ENCODE assay signal across 24 cellular contexts in genomic region chr5:159459132-159459627, GRCh38.
DNase-seq lines count a peak whose midpoint lies in the region; ATAC-seq, FAIRE-seq and TF ChIP-seq lines count a peak whose summit lies in the region.
"Had no signal": no experiment of that assay in that cellular context is flagged by ENCODE, and none has a peak within 500 bp of the region (broad histone marks: within the 10 kb centered on the region; RNA-seq: fewer than 3 reads in every experiment).

No MANE protein-coding gene starts in this region.

- POLR2A ChIA-PET in IMR-90 (lab: Charles Lee; ENCODE audit: unreplicated experiment) = no interaction called here
- POLR2A ChIA-PET in GM12878 (lab: Charles Lee) = interaction anchor here (0.5 to 1.3 kb wide), 4 partner anchors 52 to 643 kb away, joined by 3 to 4 read pairs (median 3); no protein-coding TSS in a partner anchor

- H3K9ac ChIP-seq in IMR-90 (ENCODE audit: low read depth, low read length) = no peak overlapping the region
- peak overlapping the region; percentile 17; the same call in 1 of the 2 replicates for H3K9ac ChIP-seq in GM12878 (ENCODE audit: control insufficient read depth, insufficient read depth, low read length)

- RAD21 ChIA-PET in GM12878 (lab: Charles Lee; ENCODE audit: unreplicated experiment) = interaction anchor here (1.0 to 5.9 kb wide), 5 partner anchors 31 to 460 kb away, joined by 3 to 45 read pairs (median 38); no protein-coding TSS in a partner anchor

- peak overlapping the region; percentile 25 for H2AK9ac ChIP-seq in IMR-90 (replicated peaks; ENCODE audit: low read depth, low read length, poor library complexity)

- ATAC-seq in natural killer cell treated with Interleukin-12 subunit alpha and Interleukin-12 subunit beta and Interleukin-15 and Interleukin-18, amount 100 ng/mL, for 72 hours = no peak
- ATAC-seq in natural killer cell (no peak), IMR-90 (ENCODE audit: low read depth) (no peak), GM12878 (peak; percentile 17), HG03108 (IDR thresholded peaks at IDR 0.05; ENCODE audit: unreplicated experiment) (no peak)
- ATAC-seq: gastrocnemius medialis, right lobe of liver had no signal

- peak overlapping the region; percentile 77 for H3K4ac ChIP-seq in IMR-90 (ENCODE audit: low read depth, low read length)

- H3K36me3 ChIP-seq in IMR-90 (ENCODE audit: control insufficient read depth, insufficient read depth, low read length) (no peaks in the 10 kb centered on the region), GM12878 (ENCODE audit: control insufficient read depth in 2 of 2, insufficient read depth in 2 of 2, low read length in 1 of 2) (no peaks in the 10 kb centered on the region)
- H3K36me3 ChIP-seq: ascending aorta, gastrocnemius medialis, right lobe of liver had no signal

- H2BK20ac ChIP-seq in IMR-90 (ENCODE audit: low read depth, low read length) = peak overlapping the region; percentile 73

- no peaks in the 10 kb centered on the region for H3K9me3 ChIP-seq in IMR-90 (ENCODE audit: control insufficient read depth, insufficient read depth, low read length)
- H3K9me3 ChIP-seq in GM12878 (replicated peaks; ENCODE audit: control insufficient read depth, insufficient read depth, low read length) = no peaks in the 10 kb centered on the region; the same call in 2 of the 3 replicates
- H3K9me3 ChIP-seq: ascending aorta, gastrocnemius medialis, right lobe of liver had no signal

- no peak overlapping the region for H3K4me2 ChIP-seq in IMR-90 (ENCODE audit: low read depth, low read length)
- peak overlapping the region; percentile 64 for H3K4me2 ChIP-seq in GM12878 (ENCODE audit: control insufficient read depth, insufficient read depth)

- H3K56ac ChIP-seq in IMR-90 (ENCODE audit: extremely low read depth, insufficient read depth, low read length) = no peak overlapping the region; the same call in 1 of the 2 replicates

- H4K5ac ChIP-seq in IMR-90 (ENCODE audit: low read depth, low read length) = no peak overlapping the region

- H2BK120ac ChIP-seq in IMR-90 (ENCODE audit: low read depth, low read length) = peak overlapping the region; percentile 67

- H2AFZ ChIP-seq in IMR-90 (replicated peaks; ENCODE audit: low read length, poor library complexity) (no peak overlapping the region), GM12878 (ENCODE audit: control insufficient read depth, low read depth, low read length) (no peak overlapping the region)

- TF ChIP-seq EP300 in GM12878 (IDR thresholded peaks at IDR 0.05; ENCODE audit: borderline replicate concordance in 1 of 2, control insufficient read depth in 1 of 2, low read depth in 2 of 2, low read length in 2 of 2) = no peak

- H3K27me3 ChIP-seq in IMR-90 (ENCODE audit: control insufficient read depth, insufficient read depth, low read length) = no peaks in the 10 kb centered on the region
- no peaks in the 10 kb centered on the region for H3K27me3 ChIP-seq in GM12878 (replicated peaks in 1 of 2; ENCODE audit: control insufficient read depth in 2 of 2, insufficient read depth in 2 of 2, low read length in 1 of 2)
- H3K27me3 ChIP-seq: ascending aorta, gastrocnemius medialis, right lobe of liver had no signal

- H3K79me2 ChIP-seq in GM12878 (ENCODE audit: control insufficient read depth, insufficient read depth, low read length) = no peaks in the 10 kb centered on the region

- H4K91ac ChIP-seq in IMR-90 (ENCODE audit: insufficient read depth, low read depth, low read length) = peak overlapping the region; percentile 66

- H4K8ac ChIP-seq in IMR-90 (ENCODE audit: low read depth in 2 of 2, low read length in 2 of 2) = no peak overlapping the region

- peaks cover 43% of the 10 kb centered on the region in 2 donors for H3K4me1 Mint-ChIP-seq in natural killer cell treated with Interleukin-12 subunit alpha and Interleukin-12 subunit beta and Interleukin-15 and Interleukin-18, amount 100 ng/mL, for 72 hours (ENCODE audit: low read depth in 2 of 2)
- peaks cover 0 to 5% of the 10 kb centered on the region in 2 donors for H3K4me1 Mint-ChIP-seq in natural killer cell
- peaks cover 51% of the 10 kb centered on the region for H3K4me1 Mint-ChIP-seq in stimulated activated naive CD8-positive, alpha-beta T cell treated with anti-CD3 and anti-CD28 coated beads, Interleukin-15, Interleukin-2, amounts not matched to agents 100 ng/mL and 50 ng/mL, for 24 hours (ENCODE audit: low read depth)
- H3K4me1 Mint-ChIP-seq: H9 had no signal

- peak overlapping the region; percentile 73 for H3K14ac ChIP-seq in IMR-90 (replicated peaks; ENCODE audit: low read depth, low read length)

- no peak overlapping the region for H3K4me3 ChIP-seq in IMR-90 (ENCODE audit: insufficient read depth, low read depth, low read length)
- H3K4me3 ChIP-seq in GM12878 = peak overlapping the region; percentile 44
- H3K4me3 ChIP-seq: ascending aorta, gastrocnemius medialis, right lobe of liver had no signal

- no peaks in the 10 kb centered on the region for H4K20me1 ChIP-seq in IMR-90 (ENCODE audit: insufficient read depth, low read length)
- no peaks in the 10 kb centered on the region for H4K20me1 ChIP-seq in GM12878 (ENCODE audit: control insufficient read depth, insufficient read depth)

- H3K4me1 ChIP-seq in IMR-90 (ENCODE audit: control insufficient read depth, insufficient read depth, low read length) (peaks cover 15% of the 10 kb centered on the region), GM12878 (ENCODE audit: control insufficient read depth, insufficient read depth, low read length) (peaks cover 43% of the 10 kb centered on the region)
- H3K4me1 ChIP-seq: gastrocnemius medialis, right lobe of liver had no signal

- 60% methylated on average over 1 of the region's 2 CpGs; no CpG with 5 or more reads in 1 of the 2 experiments for WGBS in IMR-90 (ENCODE audit: extremely low coverage in 2 of 2, insufficient read length in 1 of 2), 2 experiments
- 56% methylated on average over 2 of the region's 2 CpGs for WGBS in GM12878 (ENCODE audit: insufficient coverage, insufficient replicate concordance, low lambda C conversion rate, missing lambda C conversion rate)

- no peaks in the 10 kb centered on the region for H3K9me3 Mint-ChIP-seq in natural killer cell treated with Interleukin-12 subunit alpha and Interleukin-12 subunit beta and Interleukin-15 and Interleukin-18, amount 100 ng/mL, for 72 hours
- H3K9me3 Mint-ChIP-seq in natural killer cell = no peaks in the 10 kb centered on the region
- H3K9me3 Mint-ChIP-seq in stimulated activated naive CD8-positive, alpha-beta T cell treated with anti-CD3 and anti-CD28 coated beads, Interleukin-15, Interleukin-2, amounts not matched to agents 100 ng/mL and 50 ng/mL, for 24 hours = no peaks in the 10 kb centered on the region
- H3K9me3 Mint-ChIP-seq: activated naive CD4-positive, alpha-beta T cell treated with anti-CD3 and anti-CD28 coated beads, Interleukin-2, amount 50 U/mL, for 72 hours; H9 had no signal

- in situ Hi-C loops in IMR-90 (cut with MboI; ENCODE audit: low sequenced_read_pairs) = no loop called here
- in situ Hi-C loops in GM12878 (cut with MboI) = no loop called here

- H3K23ac ChIP-seq in IMR-90 (ENCODE audit: low read depth, low read length) = no peak overlapping the region

- no peak for FAIRE-seq in GM12878 (lab: Jason Lieb, UNC)

- TF ChIP-seq POLR2A in IMR-90 (IDR thresholded peaks at IDR 0.05; ENCODE audit: low read depth, low read length) = no peak
- no peak for TF ChIP-seq POLR2A in GM12878 (IDR thresholded peaks at IDR 0.05; ENCODE audit: low read depth, low read length)

- no peak overlapping the region for H3K18ac ChIP-seq in IMR-90 (ENCODE audit: low read depth, low read length)

- H2BK5ac ChIP-seq in IMR-90 (ENCODE audit: low read depth, low read length, poor library complexity, severe bottlenecking) = no peak overlapping the region

- peaks cover 7% of the 10 kb centered on the region for H3K36me3 Mint-ChIP-seq in natural killer cell treated with Interleukin-12 subunit alpha and Interleukin-12 subunit beta and Interleukin-15 and Interleukin-18, amount 100 ng/mL, for 72 hours
- no peaks in the 10 kb centered on the region for H3K36me3 Mint-ChIP-seq in natural killer cell
- no peaks in the 10 kb centered on the region for H3K36me3 Mint-ChIP-seq in stimulated activated naive CD8-positive, alpha-beta T cell treated with anti-CD3 and anti-CD28 coated beads, Interleukin-15, Interleukin-2, amounts not matched to agents 100 ng/mL and 50 ng/mL, for 24 hours (ENCODE audit: low read depth)
- H3K36me3 Mint-ChIP-seq: activated naive CD4-positive, alpha-beta T cell treated with anti-CD3 and anti-CD28 coated beads, Interleukin-2, amount 50 U/mL, for 72 hours had no signal

- SMC1A ChIA-PET in GM12878 (lab: Charles Lee; ENCODE audit: uncharacterized antibody, unreplicated experiment) = interaction anchor here (1.0 to 4.6 kb wide), 7 partner anchors 15 to 1007 kb away, joined by 3 to 38 read pairs (median 18); no protein-coding TSS in a partner anchor

- CTCF ChIA-PET in IMR-90 (lab: Yijun Ruan, JAX) = no interaction called here
- CTCF ChIA-PET in GM12878 (lab: Yijun Ruan, JAX) = interaction anchor here (1.3 to 2.9 kb wide), 4 partner anchors 17 to 126 kb away, joined by 3 to 15 read pairs (median 6); no protein-coding TSS in a partner anchor

- no peak for TF ChIP-seq RAD21 in IMR-90 (IDR thresholded peaks at IDR 0.05; ENCODE audit: low read length)
- no peak for TF ChIP-seq RAD21 in GM12878 (IDR thresholded peaks at IDR 0.05; ENCODE audit: insufficient read depth, low read depth, low read length)

- intact Hi-C loops in natural killer cell (cut with micrococcal nuclease) = no loop called here
- intact Hi-C loops in IMR-90 (cut with micrococcal nuclease) = no loop called here
- intact Hi-C loops in GM12878 (cut with micrococcal nuclease; ENCODE audit: unreplicated experiment) = loop anchor here (5.0 kb wide), 2 partner anchors 277 to 1008 kb away; no protein-coding TSS in a partner anchor

- no peaks in the 10 kb centered on the region for H3K79me1 ChIP-seq in IMR-90 (ENCODE audit: low read depth in 1 of 2, low read length in 2 of 2)

- peak overlapping the region; percentile 89 for H2BK15ac ChIP-seq in IMR-90 (ENCODE audit: low read depth, low read length)

- BruUV-seq in IMR-90 (replicated peaks; lab: Mats Ljungman, UMichigan) (no TSS peak), GM12878 (replicated peaks; lab: Mats Ljungman, UMichigan) (TSS peak; percentile 86)

- H3K27ac Mint-ChIP-seq in natural killer cell treated with Interleukin-12 subunit alpha and Interleukin-12 subunit beta and Interleukin-15 and Interleukin-18, amount 100 ng/mL, for 72 hours = peak overlapping the region; percentile 77 to 85
- H3K27ac Mint-ChIP-seq in natural killer cell = no peak overlapping the region
- H3K27ac Mint-ChIP-seq in stimulated activated naive CD8-positive, alpha-beta T cell treated with anti-CD3 and anti-CD28 coated beads, Interleukin-15, Interleukin-2, amounts not matched to agents 100 ng/mL and 50 ng/mL, for 24 hours = peak overlapping the region; percentile 93
- H3K27ac Mint-ChIP-seq: progenitor cell of endocrine pancreas had no signal

- peaks cover 8% of the 10 kb centered on the region; the same call in 1 of the 2 replicates for H3K9me1 ChIP-seq in IMR-90 (ENCODE audit: insufficient read depth, low read length)

- H2AK5ac ChIP-seq in IMR-90 (ENCODE audit: low read depth, low read length) = peak overlapping the region; percentile 95; the same call in 1 of the 2 replicates

- TF ChIP-seq CTCF in natural killer cell (IDR thresholded peaks at IDR 0.05) = no peak
- no peak for TF ChIP-seq CTCF in IMR-90 (conservative IDR thresholded peaks at IDR 0.05; ENCODE audit: low read depth, low read length)
- no peak for TF ChIP-seq CTCF in GM12878 (IDR thresholded peaks at IDR 0.05 in 2 of 3, conservative IDR thresholded peaks at IDR 0.05 in 1 of 3; ENCODE audit: control insufficient read depth in 2 of 3, extremely low read depth in 1 of 3, insufficient read depth in 1 of 3, low read depth in 3 of 3, low read length in 3 of 3)

- dilution Hi-C loops in IMR-90 (cut with HindIII; ENCODE audit: low sequenced_read_pairs, unreplicated experiment) = no loop called here

- DNase-seq in natural killer cell treated with Interleukin-12 subunit alpha and Interleukin-12 subunit beta and Interleukin-15 and Interleukin-18, amount 100 ng/mL, for 72 hours (ENCODE audit: low spot score) = no peak
- DNase-seq in natural killer cell = no peak
- DNase-seq in IMR-90 = no peak
- no peak for DNase-seq in GM12878 (ENCODE audit: low read depth, low spot score)
- DNase-seq in DMS 273 (lab: John Stamatoyannopoulos, UW; ENCODE audit: unreplicated experiment) = no peak
- no peak for DNase-seq in NCI-H2107 (lab: John Stamatoyannopoulos, UW)
- DNase-seq: activated CD4-positive, alpha-beta T cell treated with anti-CD3 and anti-CD28 coated beads for 1 hour; C1 segment of cervical spinal cord; caudate nucleus; cortex of kidney; DND-41; gastrocnemius medialis; H9; left cardiac atrium; NCI-H1092 treated with DMSO at 0.1 percent for 48 hours; NCI-H187 treated with DMSO at 0.1 percent for 48 hours; NCI-H524 treated with DMSO at 0.1 percent for 48 hours; right lobe of liver; RPMI8226 had no signal

- peak overlapping the region; percentile 72 for H3K4me3 Mint-ChIP-seq in natural killer cell treated with Interleukin-12 subunit alpha and Interleukin-12 subunit beta and Interleukin-15 and Interleukin-18, amount 100 ng/mL, for 72 hours
- H3K4me3 Mint-ChIP-seq in natural killer cell = no peak overlapping the region
- peak overlapping the region; percentile 65 for H3K4me3 Mint-ChIP-seq in stimulated activated naive CD8-positive, alpha-beta T cell treated with anti-CD3 and anti-CD28 coated beads, Interleukin-15, Interleukin-2, amounts not matched to agents 100 ng/mL and 50 ng/mL, for 24 hours
- H3K4me3 Mint-ChIP-seq: H9 had no signal

- H3K27me3 Mint-ChIP-seq in natural killer cell treated with Interleukin-12 subunit alpha and Interleukin-12 subunit beta and Interleukin-15 and Interleukin-18, amount 100 ng/mL, for 72 hours = peaks cover 9 to 11% of the 10 kb centered on the region in 2 donors
- H3K27me3 Mint-ChIP-seq in natural killer cell (ENCODE audit: low read depth in 2 of 2) = peaks cover 14 to 48% of the 10 kb centered on the region in 2 donors
- H3K27me3 Mint-ChIP-seq in stimulated activated naive CD8-positive, alpha-beta T cell treated with anti-CD3 and anti-CD28 coated beads, Interleukin-15, Interleukin-2, amounts not matched to agents 100 ng/mL and 50 ng/mL, for 24 hours = peaks cover 23% of the 10 kb centered on the region
- H3K27me3 Mint-ChIP-seq: progenitor cell of endocrine pancreas had no signal

- H3K27ac ChIP-seq in IMR-90 (ENCODE audit: insufficient read depth, low read length) (no peak overlapping the region), GM12878 (ENCODE audit: control insufficient read depth, insufficient read depth) (peak overlapping the region; percentile 38; the same call in 1 of the 2 replicates)
- H3K27ac ChIP-seq: ascending aorta, gastrocnemius medialis, right lobe of liver had no signal

Comparison
In these comparisons a context has a peak if more than half of its experiments do, and no peak if none do; other contexts are left out.
1. H3K27ac Mint-ChIP-seq: peak in natural killer cell treated with Interleukin-12 subunit alpha and Interleukin-12 subunit beta and Interleukin-15 and Interleukin-18, amount 100 ng/mL, for 72 hours (2 of 2) and stimulated activated naive CD8-positive, alpha-beta T cell treated with anti-CD3 and anti-CD28 coated beads, Interleukin-15, Interleukin-2, amounts not matched to agents 100 ng/mL and 50 ng/mL, for 24 hours (single experiment); none in natural killer cell (0 of 2).